In the genomic region with DNA sequence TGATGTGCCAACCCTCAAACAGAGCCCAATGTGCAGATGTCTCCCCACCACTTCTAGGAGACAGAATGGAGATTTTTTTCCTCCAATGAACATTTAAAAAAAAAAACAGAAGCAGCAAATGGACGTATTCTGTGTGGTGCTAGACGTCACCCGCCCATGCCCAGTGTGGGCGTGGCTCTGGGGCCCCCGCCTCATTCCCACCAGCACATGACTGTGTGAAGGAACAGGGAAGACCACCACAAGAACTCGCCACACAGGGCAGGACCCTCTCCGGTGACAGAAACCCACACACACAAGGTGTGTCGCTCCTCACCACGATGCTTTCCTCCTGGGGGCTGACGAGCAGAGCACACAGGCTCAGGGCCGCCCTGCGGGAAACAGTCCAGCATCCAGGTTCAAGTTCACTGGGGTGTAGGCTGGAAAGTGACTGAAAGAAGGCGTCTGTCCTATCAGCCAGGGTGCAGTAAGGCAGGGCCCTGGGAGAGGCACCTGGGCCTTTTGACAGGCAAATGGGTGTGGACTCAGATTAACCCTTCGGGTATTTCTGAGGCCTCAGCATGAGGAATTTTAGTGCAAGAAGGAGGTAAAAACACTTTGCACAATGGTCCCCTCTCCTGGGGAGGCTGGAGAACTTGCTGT, we compare ENCODE assay signal across 17 cellular contexts. TPM values are rescaled to one million over a fixed set of nuclear protein-coding genes. Genes with fewer than 3 reads are reported as not detected.
DNase-seq lines count a peak whose midpoint lies in the region; ATAC-seq and TF ChIP-seq lines count a peak whose summit lies in the region.
"Had no signal": no experiment of that assay in that cellular context is flagged by ENCODE, and none has a peak within 500 bp of the region (broad histone marks: within the 10 kb centered on the region; RNA-seq: fewer than 3 reads in every experiment).

No MANE protein-coding gene starts in this region.

- H3K4me1 ChIP-seq in BLaER1, result peaks cover 92% of the 10 kb centered on the region
- peaks cover 26% of the 10 kb centered on the region for H3K4me1 ChIP-seq in CD4-positive, alpha-beta memory T cell (ENCODE audit: insufficient read depth, low read length)
- H3K4me1 ChIP-seq: BE2C, Caco-2 had no signal

- CTCF ChIA-PET in CD4-positive, alpha-beta memory T cell (lab: Charles Lee; ENCODE audit: partially characterized antibody), result interaction anchor here (2.4 kb wide), 1 partner anchor 10 kb away, joined by 8 read pairs; no protein-coding TSS in a partner anchor

- TF ChIP-seq CTCF in endothelial cell (IDR thresholded peaks at IDR 0.05; ENCODE audit: unreplicated experiment), result no peak

- H3K4me2 ChIP-seq in BLaER1, result peak overlapping the region; percentile 84

- DNase-seq in CD4-positive, alpha-beta memory T cell, result no peak
- no peak for DNase-seq in T-helper 17 cell
- DNase-seq in left colon, result no peak
- no peak for DNase-seq in iPS-NIHi11 (ENCODE audit: low spot score)
- DNase-seq in endothelial cell (ENCODE audit: low spot score), result no peak
- DNase-seq in SW480 (ENCODE audit: low spot score), result no peak
- DNase-seq: ACHN, BE2C, Caco-2, DMS53, GM23248, NCI-H1436, NCI-H2029 treated with DMSO at 0.1 percent for 48 hours, NCI-H510A treated with DMSO at 0.1 percent for 48 hours, SIG-M5 had no signal

- no peaks in the 10 kb centered on the region for H4K20me1 ChIP-seq in BLaER1

- no peak for ATAC-seq in T-helper 17 cell
- ATAC-seq in left colon, result peak; percentile 93
- ATAC-seq: GM12878 had no signal

- H3K4me3 Mint-ChIP-seq in CD4-positive, alpha-beta memory T cell, result no peak overlapping the region
- H3K4me3 Mint-ChIP-seq in T-helper 17 cell (no peak overlapping the region), endothelial cell (ENCODE audit: unreplicated experiment) (no peak overlapping the region)

- H3K4me3 ChIP-seq in BLaER1, result no peak overlapping the region
- H3K4me3 ChIP-seq in CD4-positive, alpha-beta memory T cell (ENCODE audit: low read length in 2 of 2), result no peak overlapping the region
- H3K4me3 ChIP-seq: GM12878, GM23248 had no signal

- intact Hi-C loops in CD4-positive, alpha-beta memory T cell (cut with micrococcal nuclease), result no loop called here
- intact Hi-C loops in left colon (cut with DNase I, micrococcal nuclease), result no loop called here

- H3K27me3 ChIP-seq in BLaER1, result no peaks in the 10 kb centered on the region
- no peaks in the 10 kb centered on the region for H3K27me3 ChIP-seq in CD4-positive, alpha-beta memory T cell (ENCODE audit: insufficient read depth, low read length)
- H3K27me3 ChIP-seq: BE2C had no signal

- H3K27ac ChIP-seq in BLaER1, result peak overlapping the region; percentile 92
- no peak overlapping the region for H3K27ac ChIP-seq in CD4-positive, alpha-beta memory T cell (ENCODE audit: low read depth, low read length)
- H3K27ac ChIP-seq: GM23248 had no signal

- H3K9me3 ChIP-seq in BLaER1, result peaks cover 11% of the 10 kb centered on the region; the same call in 1 of the 2 replicates
- H3K9me3 ChIP-seq in CD4-positive, alpha-beta memory T cell (ENCODE audit: control insufficient read depth in 1 of 2, low read length in 2 of 2), result no peaks in the 10 kb centered on the region
- H3K9me3 ChIP-seq in T-helper 17 cell (ENCODE audit: control insufficient read depth, low read length, poor library complexity, severe bottlenecking), result no peaks in the 10 kb centered on the region
- H3K9me3 ChIP-seq: BE2C, Caco-2 had no signal

- peaks cover 19 to 40% (median 26%) of the 10 kb centered on the region in 4 donors for H3K4me1 Mint-ChIP-seq in CD4-positive, alpha-beta memory T cell
- H3K4me1 Mint-ChIP-seq in T-helper 17 cell (peaks cover 22% of the 10 kb centered on the region), endothelial cell (ENCODE audit: unreplicated experiment) (no peaks in the 10 kb centered on the region)

- H3K36me3 ChIP-seq in BLaER1, result peaks cover 88% of the 10 kb centered on the region
- peaks cover 52% of the 10 kb centered on the region for H3K36me3 ChIP-seq in CD4-positive, alpha-beta memory T cell (ENCODE audit: insufficient read depth, low read length)

- H3K36me3 Mint-ChIP-seq in CD4-positive, alpha-beta memory T cell, result peaks cover 30 to 52% of the 10 kb centered on the region in 2 donors
- H3K36me3 Mint-ChIP-seq in T-helper 17 cell (ENCODE audit: low read depth) (peaks cover 4% of the 10 kb centered on the region), endothelial cell (ENCODE audit: low read depth, unreplicated experiment) (peaks cover 24% of the 10 kb centered on the region)

- peaks cover 0 to 2% (median 0%) of the 10 kb centered on the region in 8 donors for H3K9me3 Mint-ChIP-seq in CD4-positive, alpha-beta memory T cell
- H3K9me3 Mint-ChIP-seq in endothelial cell (ENCODE audit: unreplicated experiment), result no peaks in the 10 kb centered on the region

- POLR2A ChIA-PET in CD4-positive, alpha-beta memory T cell (lab: Charles Lee; ENCODE audit: partially characterized antibody), result interaction anchor here (2.2 kb wide), 1 partner anchor 53 kb away, joined by 6 read pairs; a partner anchor contains a TSS

- peak overlapping the region in 4 of 7 donors; percentile 25 to 73 (median 54) for H3K27ac Mint-ChIP-seq in CD4-positive, alpha-beta memory T cell
- H3K27ac Mint-ChIP-seq in T-helper 17 cell, result peak overlapping the region; percentile 90
- no peak overlapping the region for H3K27ac Mint-ChIP-seq in endothelial cell (ENCODE audit: unreplicated experiment)

- H3K9ac ChIP-seq in BLaER1, result peak overlapping the region; percentile 70
- H3K9ac ChIP-seq: GM23248 had no signal

- no peaks in the 10 kb centered on the region for H3K27me3 Mint-ChIP-seq in CD4-positive, alpha-beta memory T cell
- H3K27me3 Mint-ChIP-seq in T-helper 17 cell, result no peaks in the 10 kb centered on the region
- peaks cover 5% of the 10 kb centered on the region for H3K27me3 Mint-ChIP-seq in endothelial cell (ENCODE audit: unreplicated experiment)

RNA-seq across cellular contexts. Expression of a gene that starts 53.5 kb away (rescaled TPM):
- total RNA-seq in CD4-positive, alpha-beta memory T cell, result 10 to 100 TPM; 82.4 to 90.0 TPM
- polyA plus RNA-seq in CD4-positive, alpha-beta memory T cell, result 10 to 100 TPM; 16.3 to 18.0 TPM
- total RNA-seq in T-helper 17 cell (10 to 100 TPM; 67.7 to 93.3 TPM), left colon (100 to 1,000 TPM in 1 of 2 donors, 10 to 100 TPM in 1; 28.7 to 118 TPM), endothelial cell (ENCODE audit: unreplicated experiment) (43.4 TPM)
